ENCODE assay signal across 8 cellular contexts in the genomic region with DNA sequence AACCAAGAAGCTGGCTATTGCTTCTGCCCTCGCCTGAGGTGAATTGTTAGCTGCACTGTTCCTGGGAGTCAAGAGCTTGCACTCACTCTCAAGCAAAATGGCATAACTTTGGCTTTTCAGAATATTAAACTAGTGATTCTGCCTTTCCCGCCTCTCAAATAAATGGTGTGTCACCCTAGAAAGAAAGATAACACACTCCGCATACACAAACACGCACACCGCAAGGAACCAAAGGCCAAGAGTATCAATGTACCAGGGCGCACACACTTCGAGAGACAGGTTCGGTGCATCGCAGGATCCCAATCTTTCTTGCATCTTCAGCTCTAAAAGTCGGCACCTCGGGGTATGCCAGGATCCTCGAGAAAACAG. TPM values are rescaled to one million over a fixed set of nuclear protein-coding genes. Genes with fewer than 3 reads are reported as not detected.
DNase-seq lines count a peak whose midpoint lies in the region; ATAC-seq and TF ChIP-seq lines count a peak whose summit lies in the region.

No MANE protein-coding gene starts in this region.

- H3K4me1 ChIP-seq in BE2C (no peaks in the 10 kb centered on the region), RWPE2 (ENCODE audit: insufficient read depth, poor library complexity, severe bottlenecking) (peaks cover 3% of the 10 kb centered on the region), endodermal cell (ENCODE audit: control insufficient read depth, insufficient read depth, low read length) (peaks cover 6% of the 10 kb centered on the region), muscle layer of colon (ENCODE audit: insufficient read depth, low read length) (peaks cover 23% of the 10 kb centered on the region)

- peaks cover 4% of the 10 kb centered on the region for H3K4me1 Mint-ChIP-seq in endodermal cell

- peaks cover 4% of the 10 kb centered on the region for H3K27me3 Mint-ChIP-seq in endodermal cell (ENCODE audit: insufficient read depth)

- H3K27me3 ChIP-seq in BE2C, result no peaks in the 10 kb centered on the region
- no peaks in the 10 kb centered on the region for H3K27me3 ChIP-seq in RWPE2 (ENCODE audit: insufficient read depth, poor library complexity, severe bottlenecking)
- no peaks in the 10 kb centered on the region for H3K27me3 ChIP-seq in endodermal cell (ENCODE audit: control insufficient read depth, insufficient read depth, low read length, poor library complexity, severe bottlenecking)
- no peaks in the 10 kb centered on the region for H3K27me3 ChIP-seq in muscle layer of colon (ENCODE audit: control insufficient read depth in 1 of 2, insufficient read depth in 2 of 2, low read length in 2 of 2)

- H3K27ac Mint-ChIP-seq in endodermal cell, result peak overlapping the region; percentile 97

- H3K9me3 ChIP-seq in BE2C (no peaks in the 10 kb centered on the region), RWPE2 (ENCODE audit: severe bottlenecking) (no peaks in the 10 kb centered on the region), endodermal cell (ENCODE audit: control insufficient read depth, low read length) (peaks cover 43% of the 10 kb centered on the region), muscle layer of colon (ENCODE audit: low read length) (no peaks in the 10 kb centered on the region)

- peak overlapping the region; percentile 96 for H3K4me3 ChIP-seq in BE2C (ENCODE audit: low read depth, low read length)
- peak overlapping the region; percentile 83 for H3K4me3 ChIP-seq in RWPE2 (ENCODE audit: severe bottlenecking)
- H3K4me3 ChIP-seq in endodermal cell (ENCODE audit: low read length), result peak overlapping the region; percentile 91
- peak overlapping the region; percentile 87 to 90 for H3K4me3 ChIP-seq in muscle layer of colon (ENCODE audit: low read depth in 1 of 2, low read length in 2 of 2)

- peak; percentile 18 for ATAC-seq in GM18861 (IDR thresholded peaks at IDR 0.05; ENCODE audit: unreplicated experiment)
- peak; percentile 25 for ATAC-seq in HG03060 (IDR thresholded peaks at IDR 0.05; ENCODE audit: low read depth, unreplicated experiment)
- ATAC-seq in RWPE2 (ENCODE audit: low read depth), result peak; percentile 59

- H3K36me3 ChIP-seq in BE2C, result peaks cover 21% of the 10 kb centered on the region
- H3K36me3 ChIP-seq in RWPE2 (ENCODE audit: low read depth), result peaks cover 40% of the 10 kb centered on the region
- peaks cover 41% of the 10 kb centered on the region for H3K36me3 ChIP-seq in endodermal cell (ENCODE audit: control insufficient read depth, insufficient read depth, low read length)
- H3K36me3 ChIP-seq in muscle layer of colon (ENCODE audit: insufficient read depth, low read length), result peaks cover 18% of the 10 kb centered on the region

- DNase-seq in BE2C, result no peak
- DNase-seq in RWPE2 (ENCODE audit: low spot score), result no peak
- DNase-seq in endodermal cell, result no peak
- DNase-seq in germinal center (ENCODE audit: low spot score), result no peak
- DNase-seq in stimulated activated naive CD4-positive, alpha-beta T cell treated with Interleukin-2 at 50 U/mL for 16 hours (lab: John Stamatoyannopoulos, UW), result no peak

- H3K4me3 Mint-ChIP-seq in endodermal cell, result peak overlapping the region; percentile 99

- H3K9ac ChIP-seq in endodermal cell (ENCODE audit: extremely low read depth, low read length, poor library complexity, severe bottlenecking) (peak overlapping the region; percentile 78), muscle layer of colon (ENCODE audit: low read length) (peak overlapping the region; percentile 16)

- peaks cover 30% of the 10 kb centered on the region for H3K9me3 Mint-ChIP-seq in endodermal cell

- 19 to 47% methylated on average over 3 to 12 of the region's 12 CpGs for WGBS in endodermal cell (ENCODE audit: insufficient coverage in 1 of 2, insufficient read length in 1 of 2), 2 experiments

- H3K27ac ChIP-seq in RWPE2 (ENCODE audit: poor library complexity, severe bottlenecking) (no peak overlapping the region), endodermal cell (ENCODE audit: low read depth, low read length) (no peak overlapping the region), muscle layer of colon (ENCODE audit: low read depth, low read length) (peak overlapping the region; percentile 91)

- peaks cover 54% of the 10 kb centered on the region for H3K36me3 Mint-ChIP-seq in endodermal cell (ENCODE audit: low read depth)

- TF ChIP-seq CTCF in BE2C (IDR thresholded peaks at IDR 0.05; ENCODE audit: low read depth, low read length) (no peak), RWPE2 (IDR thresholded peaks at IDR 0.05; ENCODE audit: poor library complexity, severe bottlenecking) (no peak), endodermal cell (conservative IDR thresholded peaks at IDR 0.05) (no peak)

RNA-seq across cellular contexts. Expression of gene RTCA, which starts 0.5 kb away (rescaled TPM):
- 18.4 TPM for polyA plus RNA-seq in BE2C (2012; ENCODE audit: insufficient read depth, insufficient read length, low read depth)
- total RNA-seq in endodermal cell, result 10 to 100 TPM; 46.0 to 49.8 TPM
- 33.8 TPM for polyA plus RNA-seq in endodermal cell (2013, experiment 1 of 2)
- 29.8 TPM for polyA plus RNA-seq in endodermal cell (2013, experiment 2 of 2)

RNA-seq across cellular contexts. Expression of gene DBT, which starts 15.9 kb away (rescaled TPM):
- polyA plus RNA-seq in BE2C (2012; ENCODE audit: insufficient read depth, insufficient read length, low read depth), result 4.6 TPM
- 10 to 100 TPM; 23.0 to 24.6 TPM for total RNA-seq in endodermal cell
- 8.0 TPM for polyA plus RNA-seq in endodermal cell (2013, experiment 1 of 2)
- polyA plus RNA-seq in endodermal cell (2013, experiment 2 of 2), result 7.9 TPM
